Comparison of ENCODE assay signal across 21 cellular contexts in genomic region chr13:48507024-48507423, GRCh38. TPM values are rescaled to one million over a fixed set of nuclear protein-coding genes. Genes with fewer than 3 reads are reported as not detected.
A peak's percentile ranks its signal among the peaks of the same experiment; 100 is the strongest.
DNase-seq lines count a peak whose midpoint lies in the region; ATAC-seq, FAIRE-seq and TF ChIP-seq lines count a peak whose summit lies in the region.
"Had no signal": no experiment of that assay in that cellular context is flagged by ENCODE, and none has a peak within 500 bp of the region (broad histone marks: within the 10 kb centered on the region; RNA-seq: fewer than 3 reads in every experiment).

No MANE protein-coding gene starts in this region.

- peaks cover 47 to 73% (median 64%) of the 10 kb centered on the region in 3 donors for H3K4me1 Mint-ChIP-seq in T-cell

- peak overlapping the region; percentile 94 to 98 for H3K27ac Mint-ChIP-seq in T-cell

- no peaks in the 10 kb centered on the region for H3K79me2 ChIP-seq in keratinocyte (ENCODE audit: control insufficient read depth, insufficient read depth, low read length)

- H3K36me3 ChIP-seq in keratinocyte (ENCODE audit: control insufficient read depth in 2 of 2, extremely low read depth in 1 of 2, insufficient read depth in 2 of 2, low read length in 2 of 2), result no peaks in the 10 kb centered on the region
- H3K36me3 ChIP-seq: ovary had no signal

- POLR2A ChIA-PET in T-cell (lab: Charles Lee), result no interaction called here

- H3K9me3 ChIP-seq in keratinocyte (ENCODE audit: control insufficient read depth, low read depth, low read length), result no peaks in the 10 kb centered on the region
- H3K9me3 ChIP-seq: ovary had no signal

- H2AFZ ChIP-seq in keratinocyte (ENCODE audit: control insufficient read depth, low read length), result peak overlapping the region; percentile 91

- CTCF ChIA-PET in T-cell (lab: Charles Lee), result interaction anchor here in 1 of 2 donors (0.6 kb wide), 1 partner anchor 43 kb away, joined by 6 read pairs; no protein-coding TSS in a partner anchor

- H3K27me3 ChIP-seq in keratinocyte (ENCODE audit: control insufficient read depth, extremely low read depth, insufficient read depth, low read length), result no peaks in the 10 kb centered on the region
- H3K27me3 ChIP-seq: ovary had no signal

- ATAC-seq in T-cell (replicated peaks in 1 of 4) (no peak), HG03175 (IDR thresholded peaks at IDR 0.05; ENCODE audit: unreplicated experiment) (no peak)

- no peaks in the 10 kb centered on the region for H3K9me3 Mint-ChIP-seq in T-cell
- H3K9me3 Mint-ChIP-seq: immature natural killer cell had no signal

- FAIRE-seq in keratinocyte (lab: Jason Lieb, UNC), result peak; percentile 95
- FAIRE-seq: astrocyte, GM18507, H54 had no signal

- H3K4me2 ChIP-seq in keratinocyte (ENCODE audit: control insufficient read depth, extremely low read depth, insufficient read depth, low read depth, low read length), result peak overlapping the region; percentile 77

- peak overlapping the region; percentile 63 for H3K9ac ChIP-seq in keratinocyte (ENCODE audit: control insufficient read depth, extremely low read depth, insufficient read depth, low read length)

- H3K27ac ChIP-seq in keratinocyte (ENCODE audit: control insufficient read depth, insufficient read depth, low read length), result peak overlapping the region; percentile 96
- H3K27ac ChIP-seq in substantia nigra (ENCODE audit: low read depth, low read length, poor library complexity, severe bottlenecking), result peak overlapping the region; percentile 37
- H3K27ac ChIP-seq: ovary had no signal

- peaks cover 14% of the 10 kb centered on the region for H3K36me3 Mint-ChIP-seq in T-cell

- H3K4me3 ChIP-seq in keratinocyte (ENCODE audit: control insufficient read depth in 2 of 3, extremely low read depth in 1 of 3, insufficient read depth in 2 of 3, low read depth in 1 of 3, low read length in 3 of 3), result peak overlapping the region in 1 of 3 experiments; percentile 46
- H3K4me3 ChIP-seq: ovary had no signal

- dilution Hi-C loops in keratinocyte (cut with MboI; ENCODE audit: extremely low pct_ligation_motif_present, low sequenced_read_pairs), result no loop called here

- no peaks in the 10 kb centered on the region for H3K27me3 Mint-ChIP-seq in T-cell

- TF ChIP-seq CTCF in keratinocyte (optimal IDR thresholded peaks at IDR 0.05 in 1 of 3, IDR thresholded peaks at IDR 0.05 in 1 of 3, conservative IDR thresholded peaks at IDR 0.05 in 1 of 3; ENCODE audit: extremely low read depth in 1 of 3, insufficient read depth in 2 of 3, low read length in 3 of 3), result no peak

- peak overlapping the region in 1 of 3 donors; percentile 81 for H3K4me3 Mint-ChIP-seq in T-cell

- DNase-seq in NCI-H146 (lab: John Stamatoyannopoulos, UW), result peak; percentile 39
- no peak for DNase-seq in NCI-H146 treated with DMSO at 0.1 percent for 48 hours (lab: John Stamatoyannopoulos, UW; ENCODE audit: unreplicated experiment)
- no peak for DNase-seq in T-cell
- DNase-seq in keratinocyte (ENCODE audit: low read depth, low spot score), result peak; percentile 78
- peak in 1 of 49 donors; percentile 28 for DNase-seq in substantia nigra (lab: John Stamatoyannopoulos, UW)
- DNase-seq in NCI-H1105 (lab: John Stamatoyannopoulos, UW), result no peak
- no peak for DNase-seq in NOMO-1 (lab: John Stamatoyannopoulos, UW; ENCODE audit: unreplicated experiment in 2 of 2)
- DNase-seq: 8988T; COR-L47; GF-D8; immature natural killer cell; KBM-7; midbrain; NCI-H187 treated with DMSO at 0.1 percent for 48 hours; NCI-H526 treated with DMSO at 0.1 percent for 48 hours; ovary; stimulated activated CD4-positive, alpha-beta T cell treated with anti-CD3 and anti-CD28 coated beads, Interleukin-4, amount 100 ng/mL, for 1 hour had no signal

- no peaks in the 10 kb centered on the region for H3K9me1 ChIP-seq in keratinocyte (ENCODE audit: control insufficient read depth, extremely low read depth, insufficient read depth, low read length)

- H3K4me1 ChIP-seq in keratinocyte (ENCODE audit: control insufficient read depth, extremely low read depth, insufficient read depth, low read length), result peaks cover 49% of the 10 kb centered on the region

- H4K20me1 ChIP-seq in keratinocyte (ENCODE audit: control insufficient read depth, extremely low read depth, insufficient read depth, low read length), result no peaks in the 10 kb centered on the region

RNA-seq across cellular contexts. Expression of gene RCBTB2, which starts 25.9 kb away (rescaled TPM):
- 10 to 100 TPM; 10.4 to 19.7 (median 16.2) TPM for total RNA-seq in T-cell
- polyA plus RNA-seq in keratinocyte, result 3.4 to 5.5 TPM (median 4.6 TPM) in 3 replicates
- polyA plus RNA-seq in keratinocyte (2011; ENCODE audit: low read depth), result 4.5 TPM
- polyA plus RNA-seq in keratinocyte (2011; cell fraction: cytosol; rRNA removed), result 2.7 and 4.6 TPM in 2 replicates
- polyA plus RNA-seq in keratinocyte (2011; cell fraction: nucleus; rRNA removed), result 5.3 and 5.9 TPM in 2 replicates
- polyA plus RNA-seq in keratinocyte (2012; ENCODE audit: low replicate concordance), result 2.1 and 3.1 TPM in 2 replicates
- 1.9 to 5.0 TPM (median 4.5 TPM) in 3 replicates for polyA minus RNA-seq in keratinocyte
- polyA minus RNA-seq in keratinocyte (2011; cell fraction: cytosol; rRNA and poly(A)+ RNA removed), result 1.5 TPM
- polyA minus RNA-seq in keratinocyte (2011; cell fraction: nucleus; rRNA and poly(A)+ RNA removed), result 2.2 and 5.7 TPM in 2 replicates

Comparison
In these comparisons a context has a peak if more than half of its experiments do, and no peak if none do; other contexts are left out.
1. DNase-seq: peak in NCI-H146 (single experiment) and keratinocyte (single experiment); none in NCI-H146 treated with DMSO at 0.1 percent for 48 hours (single experiment), T-cell (0 of 34), NCI-H1105 (single experiment) and NOMO-1 (0 of 2).